Comparison of ENCODE assay signal across 18 cellular contexts in genomic region chr21:46429754-46430681, GRCh38. TPM values are rescaled to one million over a fixed set of nuclear protein-coding genes. Genes with fewer than 3 reads are reported as not detected.
A peak's percentile ranks its signal among the peaks of the same experiment; 100 is the strongest.
DNase-seq lines count a peak whose midpoint lies in the region; ATAC-seq and TF ChIP-seq lines count a peak whose summit lies in the region.
"Had no signal": no experiment of that assay in that cellular context is flagged by ENCODE, and none has a peak within 500 bp of the region (broad histone marks: within the 10 kb centered on the region; RNA-seq: fewer than 3 reads in every experiment).

No MANE protein-coding gene starts in this region.

- H3K4me3 Mint-ChIP-seq in activated CD8-positive, alpha-beta T cell treated with anti-CD3 and anti-CD28 coated beads, Interleukin-2, amount 10 ng/mL, durations not matched to agents 7 days and 5 days = no peak overlapping the region
- no peak overlapping the region for H3K4me3 Mint-ChIP-seq in activated CD8-positive, alpha-beta T cell treated with anti-CD3 and anti-CD28 coated beads for 36 hours
- H3K4me3 Mint-ChIP-seq: HFFc6 had no signal

- peak overlapping the region; percentile 13; the same call in 1 of the 2 replicates for H3K27ac ChIP-seq in RWPE1
- H3K27ac ChIP-seq: BLaER1 treated with 17β-estradiol and CSF1 and Interleukin-3, amounts not matched to agents 10 nM and 100 nM; KMS-11; PC-9 had no signal

- peak overlapping the region; percentile 66 for H3K27ac Mint-ChIP-seq in activated CD8-positive, alpha-beta T cell treated with anti-CD3 and anti-CD28 coated beads, Interleukin-2, amount 10 ng/mL, durations not matched to agents 7 days and 5 days
- H3K27ac Mint-ChIP-seq in activated CD8-positive, alpha-beta T cell treated with anti-CD3 and anti-CD28 coated beads for 36 hours = no peak overlapping the region
- H3K27ac Mint-ChIP-seq: HFFc6 had no signal

- DNase-seq in activated CD8-positive, alpha-beta T cell treated with anti-CD3 and anti-CD28 coated beads, Interleukin-2, amount 10 ng/mL, durations not matched to agents 7 days and 5 days = no peak
- DNase-seq in activated CD8-positive, alpha-beta T cell treated with anti-CD3 and anti-CD28 coated beads for 36 hours = no peak
- DNase-seq in RWPE1 (ENCODE audit: low spot score) (no peak), head of caudate nucleus (peak in 41 of 42 donors; percentile 36 to 93 (median 70)), putamen (ENCODE audit: low spot score) (peak; percentile 80), HuH-7.5 (ENCODE audit: low spot score) (no peak), NCI-H2081 treated with DMSO at 0.1 percent for 48 hours (lab: John Stamatoyannopoulos, UW) (no peak)
- DNase-seq: DMS 273 treated with DMSO at 0.1 percent for 48 hours, HFFc6, NCI-H1092, NCI-H146, NCI-H2081, NCI-H510A, NCI-H774, PC-9 had no signal

- intact Hi-C loops in activated CD8-positive, alpha-beta T cell treated with anti-CD3 and anti-CD28 coated beads for 36 hours (cut with micrococcal nuclease) = no loop called here
- intact Hi-C loops in head of caudate nucleus (cut with DNase I) = no loop called here

- no peak for ATAC-seq in activated CD8-positive, alpha-beta T cell treated with anti-CD3 and anti-CD28 coated beads, Interleukin-2, amount 10 ng/mL, durations not matched to agents 7 days and 5 days
- ATAC-seq in activated CD8-positive, alpha-beta T cell treated with anti-CD3 and anti-CD28 coated beads for 36 hours = no peak
- no peak for ATAC-seq in GM21786 (IDR thresholded peaks at IDR 0.05; ENCODE audit: unreplicated experiment)

- no peaks in the 10 kb centered on the region for H3K9me3 Mint-ChIP-seq in activated CD8-positive, alpha-beta T cell treated with anti-CD3 and anti-CD28 coated beads, Interleukin-2, amount 10 ng/mL, durations not matched to agents 7 days and 5 days (ENCODE audit: insufficient read depth)
- no peaks in the 10 kb centered on the region for H3K9me3 Mint-ChIP-seq in activated CD8-positive, alpha-beta T cell treated with anti-CD3 and anti-CD28 coated beads for 36 hours
- H3K9me3 Mint-ChIP-seq: HFFc6 had no signal

- peaks cover 18% of the 10 kb centered on the region for H3K4me1 Mint-ChIP-seq in activated CD8-positive, alpha-beta T cell treated with anti-CD3 and anti-CD28 coated beads, Interleukin-2, amount 10 ng/mL, durations not matched to agents 7 days and 5 days (ENCODE audit: low read depth)
- peaks cover 9% of the 10 kb centered on the region for H3K4me1 Mint-ChIP-seq in activated CD8-positive, alpha-beta T cell treated with anti-CD3 and anti-CD28 coated beads for 36 hours (ENCODE audit: low read depth)

- no peak for TF ChIP-seq CTCF in activated CD8-positive, alpha-beta T cell treated with anti-CD3 and anti-CD28 coated beads for 36 hours (IDR thresholded peaks at IDR 0.05)
- TF ChIP-seq CTCF in RWPE1 (conservative IDR thresholded peaks at IDR 0.05; ENCODE audit: low read depth) = no peak

- H3K27me3 Mint-ChIP-seq in activated CD8-positive, alpha-beta T cell treated with anti-CD3 and anti-CD28 coated beads, Interleukin-2, amount 10 ng/mL, durations not matched to agents 7 days and 5 days (ENCODE audit: low read depth) = no peaks in the 10 kb centered on the region
- H3K27me3 Mint-ChIP-seq in activated CD8-positive, alpha-beta T cell treated with anti-CD3 and anti-CD28 coated beads for 36 hours = no peaks in the 10 kb centered on the region

- POLR2A ChIA-PET in activated CD8-positive, alpha-beta T cell treated with anti-CD3 and anti-CD28 coated beads, Interleukin-2, amount 10 ng/mL, durations not matched to agents 7 days and 5 days (lab: Charles Lee) = no interaction called here
- POLR2A ChIA-PET in activated CD8-positive, alpha-beta T cell treated with anti-CD3 and anti-CD28 coated beads for 36 hours (lab: Charles Lee) = interaction anchor here (0.8 kb wide), 1 partner anchor 280 kb away, joined by 3 read pairs; no protein-coding TSS in a partner anchor
- POLR2A ChIA-PET in RWPE1 (lab: Yijun Ruan, JAX; ENCODE audit: low non-redundant PET) = no interaction called here

- peaks cover 52% of the 10 kb centered on the region for H3K36me3 Mint-ChIP-seq in activated CD8-positive, alpha-beta T cell treated with anti-CD3 and anti-CD28 coated beads, Interleukin-2, amount 10 ng/mL, durations not matched to agents 7 days and 5 days (ENCODE audit: low read depth)
- H3K36me3 Mint-ChIP-seq in activated CD8-positive, alpha-beta T cell treated with anti-CD3 and anti-CD28 coated beads for 36 hours (ENCODE audit: low read depth) = peaks cover 19% of the 10 kb centered on the region

- CTCF ChIA-PET in activated CD8-positive, alpha-beta T cell treated with anti-CD3 and anti-CD28 coated beads, Interleukin-2, amount 10 ng/mL, durations not matched to agents 7 days and 5 days (lab: Charles Lee) = no interaction called here
- CTCF ChIA-PET in activated CD8-positive, alpha-beta T cell treated with anti-CD3 and anti-CD28 coated beads for 36 hours (lab: Charles Lee) = no interaction called here
- CTCF ChIA-PET in RWPE1 (lab: Yijun Ruan, JAX) = no interaction called here

RNA-seq across cellular contexts. Expression of gene DIP2A, which starts 28.7 kb away (rescaled TPM):
- total RNA-seq in activated CD8-positive, alpha-beta T cell treated with anti-CD3 and anti-CD28 coated beads, Interleukin-2, amount 10 ng/mL, durations not matched to agents 7 days and 5 days = 10 to 100 TPM; 53.7 to 53.9 TPM
- total RNA-seq in activated CD8-positive, alpha-beta T cell treated with anti-CD3 and anti-CD28 coated beads for 36 hours = 10 to 100 TPM; 30.9 to 34.1 TPM

Comparison
In these comparisons a context has a peak if more than half of its experiments do, and no peak if none do; other contexts are left out.
1. DNase-seq: peak in head of caudate nucleus (41 of 42) and putamen (single experiment); none in activated CD8-positive, alpha-beta T cell treated with anti-CD3 and anti-CD28 coated beads, Interleukin-2, amount 10 ng/mL, durations not matched to agents 7 days and 5 days (single experiment), activated CD8-positive, alpha-beta T cell treated with anti-CD3 and anti-CD28 coated beads for 36 hours (single experiment), RWPE1 (single experiment), HuH-7.5 (single experiment) and NCI-H2081 treated with DMSO at 0.1 percent for 48 hours (single experiment).